Comparison of ENCODE assay signal across 11 cellular contexts in genomic region chr6:113997106-113997505, GRCh38. TPM values are rescaled to one million over a fixed set of nuclear protein-coding genes. Genes with fewer than 3 reads are reported as not detected.
A peak's percentile ranks its signal among the peaks of the same experiment; 100 is the strongest.
DNase-seq lines count a peak whose midpoint lies in the region; ATAC-seq, FAIRE-seq and TF ChIP-seq lines count a peak whose summit lies in the region.
"Had no signal": no experiment of that assay in that cellular context is flagged by ENCODE, and none has a peak within 500 bp of the region (broad histone marks: within the 10 kb centered on the region; RNA-seq: fewer than 3 reads in every experiment).

No MANE protein-coding gene starts in this region.

- H2AFZ ChIP-seq in osteoblast (ENCODE audit: low read length), result no peak overlapping the region

- peak; percentile 70 for DNase-seq in AG20443 (ENCODE audit: low spot score)
- peak; percentile 62 for DNase-seq in RCC 7860 (ENCODE audit: low spot score)
- peak; percentile 67 for DNase-seq in dermis blood vessel endothelial cell
- peak; percentile 93 for DNase-seq in osteoblast (ENCODE audit: insufficient read length, low spot score, missing footprints)
- no peak for DNase-seq in NCI-H1048 (lab: John Stamatoyannopoulos, UW)
- DNase-seq in HT-29 (ENCODE audit: low spot score), result no peak
- DNase-seq in stimulated activated CD4-positive, alpha-beta T cell treated with anti-CD3 and anti-CD28 coated beads, Interleukin-4, amount 100 ng/mL, for 4 hours, result no peak
- DNase-seq: activated gamma-delta T cell, NCI-H1105 treated with DMSO at 0.1 percent for 48 hours, thyroid gland had no signal

- no peaks in the 10 kb centered on the region for H3K79me2 ChIP-seq in osteoblast (ENCODE audit: insufficient read depth, low read length)

- H3K4me1 ChIP-seq in osteoblast (ENCODE audit: insufficient read depth, low read length), result peaks cover 37% of the 10 kb centered on the region

- no peak overlapping the region for H3K4me3 ChIP-seq in osteoblast (ENCODE audit: insufficient read depth, low read length)
- H3K4me3 ChIP-seq: thyroid gland had no signal

- FAIRE-seq in RCC 7860 (lab: Jason Lieb, UNC), result peak; percentile 79

- H4K20me1 ChIP-seq in osteoblast (ENCODE audit: insufficient read depth, low read length), result no peaks in the 10 kb centered on the region

- no peaks in the 10 kb centered on the region for H3K27me3 ChIP-seq in osteoblast (ENCODE audit: insufficient read depth, low read length)
- H3K27me3 ChIP-seq: thyroid gland had no signal

- no peak for TF ChIP-seq CTCF in osteoblast (IDR thresholded peaks at IDR 0.05; ENCODE audit: extremely low read depth, low read depth, low read length)

- no peak for ATAC-seq in HG02623 (IDR thresholded peaks at IDR 0.05; ENCODE audit: unreplicated experiment)

- no peaks in the 10 kb centered on the region for H3K9me3 ChIP-seq in osteoblast (ENCODE audit: low read depth, low read length)
- H3K9me3 ChIP-seq: thyroid gland had no signal

- peak overlapping the region; percentile 74 for H3K4me2 ChIP-seq in osteoblast (ENCODE audit: insufficient read depth, low read length)

- peak overlapping the region; percentile 90 for H3K27ac ChIP-seq in osteoblast (ENCODE audit: low read depth, low read length)

- no peaks in the 10 kb centered on the region for H3K36me3 ChIP-seq in osteoblast (ENCODE audit: insufficient read depth, low read length)
- H3K36me3 ChIP-seq: thyroid gland had no signal

RNA-seq across cellular contexts. Expression of gene HDAC2, which starts 26.2 kb away (rescaled TPM):
- total RNA-seq in dermis blood vessel endothelial cell (74.2 and 152 TPM in 2 replicates), osteoblast (57.2 TPM in 2 replicates)
- 45.5 and 57.7 TPM in 2 replicates for total RNA-seq in HT-29 (2014; rRNA removed; shearing (Covaris generic))

Comparison
In these comparisons a context has a peak if more than half of its experiments do, and no peak if none do; other contexts are left out.
1. DNase-seq: peak in AG20443 (single experiment), RCC 7860 (single experiment), dermis blood vessel endothelial cell (single experiment) and osteoblast (single experiment); none in NCI-H1048 (single experiment), HT-29 (single experiment) and stimulated activated CD4-positive, alpha-beta T cell treated with anti-CD3 and anti-CD28 coated beads, Interleukin-4, amount 100 ng/mL, for 4 hours (0 of 2).